20 cellular contexts compared by ENCODE assay signal in genomic region chr14:61077946-61078738, GRCh38.
A peak's percentile ranks its signal among the peaks of the same experiment; 100 is the strongest.
DNase-seq lines count a peak whose midpoint lies in the region; ATAC-seq, FAIRE-seq and TF ChIP-seq lines count a peak whose summit lies in the region.
"Had no signal": no experiment of that assay in that cellular context is flagged by ENCODE, and none has a peak within 500 bp of the region (broad histone marks: within the 10 kb centered on the region; RNA-seq: fewer than 3 reads in every experiment).

No MANE protein-coding gene starts in this region.

- H3K27me3 ChIP-seq in GM23248 (replicated peaks; ENCODE audit: insufficient read depth) (no peaks in the 10 kb centered on the region), PC-3 (ENCODE audit: low read length) (no peaks in the 10 kb centered on the region)

- DNase-seq in DMS79 (lab: John Stamatoyannopoulos, UW): peak; percentile 81
- peak; percentile 71 for DNase-seq in GM23248
- peak; percentile 93 for DNase-seq in PC-3
- DNase-seq in fibroblast of mammary gland (ENCODE audit: low read depth): peak; percentile 66
- DNase-seq in globus pallidus (ENCODE audit: low spot score): no peak
- no peak for DNase-seq in 8988T
- DNase-seq in kidney: no peak
- DNase-seq: activated CD4-positive, alpha-beta memory T cell treated with anti-CD3 and anti-CD28 coated beads, Interleukin-2, amount 10 ng/mL, durations not matched to agents 7 days and 5 days; activated naive CD4-positive, alpha-beta T cell treated with anti-CD3 and anti-CD28 coated beads, Interleukin-2, amount 50 U/mL, for 16 hours; activated T-cell treated with anti-CD3 and anti-CD28 coated beads, Interleukin-2, amount 50 U/mL, for 4 hours; posterior cingulate gyrus; SIG-M5; stimulated activated naive CD4-positive, alpha-beta T cell; T-helper 17 cell had no signal

- TSS peak; percentile 82 for BruUV-seq in PC-3 (replicated peaks; lab: Mats Ljungman, UMichigan)

- 0 out of 2 replicates have a peak overlapping the region, but pooled peaks have one; percentile 2 for H3K9ac ChIP-seq in GM23248
- peak overlapping the region; percentile 52 for H3K9ac ChIP-seq in PC-3 (ENCODE audit: low read length)
- H3K9ac ChIP-seq in kidney (ENCODE audit: low read length in 2 of 2): no peak overlapping the region
- H3K9ac ChIP-seq: KMS-11 had no signal

- H3K4me2 ChIP-seq in GM23248 (ENCODE audit: unreplicated experiment) (no peak overlapping the region), PC-3 (ENCODE audit: low read length) (peak overlapping the region; percentile 14)
- H3K4me2 ChIP-seq: KMS-11 had no signal

- 82 to 85% methylated on average over 4 of the region's 4 CpGs for WGBS in GM23248 (ENCODE audit: low coverage in 1 of 2, low lambda C conversion rate in 2 of 2, missing lambda C conversion rate in 2 of 2), 2 experiments

- FAIRE-seq in kidney (lab: Jason Lieb, UNC): no peak
- FAIRE-seq: frontal cortex, G401.6 had no signal

- no peaks in the 10 kb centered on the region for H3K79me2 ChIP-seq in GM23248 (ENCODE audit: insufficient read depth)
- no peaks in the 10 kb centered on the region for H3K79me2 ChIP-seq in PC-3 (ENCODE audit: low read length)

- TF ChIP-seq CTCF in PC-3 (conservative IDR thresholded peaks at IDR 0.05; ENCODE audit: low read depth, low read length) (no peak), fibroblast of mammary gland (conservative IDR thresholded peaks at IDR 0.05; ENCODE audit: control insufficient read depth, insufficient read depth, low read depth, low read length) (no peak), kidney (IDR thresholded peaks at IDR 0.05; ENCODE audit: borderline replicate concordance, extremely low read depth, insufficient read depth) (no peak)

- CTCF ChIA-PET in PC-3 (lab: Charles Lee): interaction anchor here (0.5 to 1.3 kb wide), 10 partner anchors 10 to 850 kb away, joined by 3 to 7 read pairs (median 4); no protein-coding TSS in a partner anchor

- H3K9me2 ChIP-seq in GM23248 (ENCODE audit: insufficient read depth) (no peaks in the 10 kb centered on the region), PC-3 (replicated peaks; ENCODE audit: low read length) (no peaks in the 10 kb centered on the region)

- no peaks in the 10 kb centered on the region for H4K20me1 ChIP-seq in GM23248 (ENCODE audit: insufficient read depth)
- H4K20me1 ChIP-seq in PC-3 (ENCODE audit: low read length): no peaks in the 10 kb centered on the region

- ATAC-seq in PC-3 (peak; percentile 88), HG03135 (IDR thresholded peaks at IDR 0.05; ENCODE audit: unreplicated experiment) (no peak)
- ATAC-seq: activated T-cell treated with anti-CD3 and anti-CD28 coated beads, Interleukin-2, amount 50 U/mL, for 4 hours; natural killer cell treated with Interleukin-12 subunit alpha and Interleukin-12 subunit beta and Interleukin-15 and Interleukin-18, amount 100 ng/mL, for 72 hours; T-helper 17 cell had no signal

- no peak overlapping the region for H2AFZ ChIP-seq in GM23248
- H2AFZ ChIP-seq in PC-3 (ENCODE audit: low read length): no peak overlapping the region

- peaks cover 31% of the 10 kb centered on the region for H3F3A ChIP-seq in GM23248 (ENCODE audit: insufficient read depth)
- no peaks in the 10 kb centered on the region for H3F3A ChIP-seq in PC-3 (ENCODE audit: low read length, unreplicated experiment)

- in situ Hi-C loops in GM23248 (cut with MboI): no loop called here

- H3K4me1 ChIP-seq in GM23248 (ENCODE audit: insufficient read depth): peaks cover 44% of the 10 kb centered on the region
- H3K4me1 ChIP-seq in PC-3 (ENCODE audit: insufficient read depth, low read length): peaks cover 31% of the 10 kb centered on the region
- H3K4me1 ChIP-seq in kidney (ENCODE audit: control insufficient read depth in 1 of 2, insufficient read depth in 1 of 2, low read depth in 1 of 2, low read length in 2 of 2): no peaks in the 10 kb centered on the region

- POLR2A ChIA-PET in PC-3 (lab: Charles Lee; ENCODE audit: unreplicated experiment): interaction anchor here (0.5 to 2.0 kb wide), 10 partner anchors 10 to 360 kb away, joined by 3 to 10 read pairs (median 4); no protein-coding TSS in a partner anchor

- H3K36me3 ChIP-seq in GM23248 (ENCODE audit: low read depth): no peaks in the 10 kb centered on the region
- H3K36me3 ChIP-seq in PC-3 (ENCODE audit: low read depth, low read length): no peaks in the 10 kb centered on the region
- H3K36me3 ChIP-seq in kidney (ENCODE audit: control insufficient read depth in 1 of 2, insufficient read depth in 2 of 2, low read length in 2 of 2): no peaks in the 10 kb centered on the region

- no peaks in the 10 kb centered on the region for H3K9me3 ChIP-seq in GM23248 (ENCODE audit: low read depth)
- H3K9me3 ChIP-seq in PC-3 (ENCODE audit: low read length): no peaks in the 10 kb centered on the region
- H3K9me3 ChIP-seq in kidney (ENCODE audit: control insufficient read depth in 1 of 2, low read length in 2 of 2): no peaks in the 10 kb centered on the region

- no peak overlapping the region for H3K4me3 ChIP-seq in GM23248
- H3K4me3 ChIP-seq in PC-3 (ENCODE audit: low read length): no peak overlapping the region
- no peak overlapping the region for H3K4me3 ChIP-seq in fibroblast of mammary gland (ENCODE audit: control insufficient read depth, low read depth, low read length)
- no peak overlapping the region for H3K4me3 ChIP-seq in kidney (ENCODE audit: low read length in 2 of 2)
- H3K4me3 ChIP-seq: coronary artery had no signal

- H3K27ac ChIP-seq in GM23248 (peak overlapping the region; percentile 80), PC-3 (ENCODE audit: low read length) (peak overlapping the region; percentile 82), kidney (ENCODE audit: low read depth in 2 of 2, low read length in 2 of 2) (no peak overlapping the region)
- H3K27ac ChIP-seq: coronary artery, KMS-11 had no signal

- intact Hi-C loops in PC-3 (cut with micrococcal nuclease) (loop anchor here (1.0 to 5.0 kb wide), 6 partner anchors 25 to 453 kb away; partner anchors contain the start of genes SLC38A6 and TRMT5), kidney (cut with DNase I) (no loop called here)

Comparison
In these comparisons a context has a peak if more than half of its experiments do, and no peak if none do; other contexts are left out.
1. DNase-seq: peak in DMS79 (single experiment), GM23248 (single experiment), PC-3 (single experiment) and fibroblast of mammary gland (single experiment); none in globus pallidus (single experiment), 8988T (single experiment) and kidney (single experiment).
2. H3K27ac ChIP-seq: peak in GM23248 (single experiment) and PC-3 (single experiment); none in kidney (0 of 2).
3. H3K9ac ChIP-seq: peak in GM23248 (single experiment) and PC-3 (single experiment); none in kidney (0 of 2).